ENCODE assay signal across 17 cellular contexts in the genomic region with DNA sequence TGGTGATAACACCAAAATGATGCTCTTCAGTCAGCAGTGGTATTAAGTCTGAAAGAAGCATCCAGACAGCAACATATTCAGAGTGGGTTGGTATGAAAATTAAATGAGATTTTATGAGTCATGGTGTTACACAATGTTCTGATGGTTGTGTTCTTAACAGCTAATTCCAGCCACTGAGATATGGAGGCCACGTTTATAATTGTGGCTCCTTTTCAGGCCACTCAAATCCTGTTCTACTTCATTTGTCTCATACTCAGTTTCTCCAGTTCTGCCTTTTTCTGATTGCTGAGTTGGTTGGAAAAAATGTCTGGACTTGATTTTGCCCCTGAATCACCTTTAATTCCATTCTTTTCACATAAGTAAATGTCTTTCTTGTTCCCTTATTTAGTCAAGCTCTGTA.
A peak's percentile ranks its signal among the peaks of the same experiment; 100 is the strongest.
DNase-seq lines count a peak whose midpoint lies in the region; ATAC-seq lines count a peak whose summit lies in the region.
"Had no signal": no experiment of that assay in that cellular context is flagged by ENCODE, and none has a peak within 500 bp of the region (broad histone marks: within the 10 kb centered on the region; RNA-seq: fewer than 3 reads in every experiment).

No MANE protein-coding gene starts in this region.

- no peak overlapping the region for H2BK5ac ChIP-seq in trophoblast cell (ENCODE audit: low read depth, low read length, poor library complexity)

- no peak overlapping the region for H3K4ac ChIP-seq in trophoblast cell (ENCODE audit: low read depth, low read length)

- no peak overlapping the region for H2AFZ ChIP-seq in trophoblast cell (ENCODE audit: insufficient read depth, low read length, poor library complexity)

- H4K12ac ChIP-seq in trophoblast cell (ENCODE audit: low read depth, low read length), result no peak overlapping the region

- DNase-seq in Ammon's horn (ENCODE audit: low spot score), result peak; percentile 42
- peak; percentile 48 for DNase-seq in RPMI7951 (ENCODE audit: low read depth)
- peak; percentile 52 for DNase-seq in fibroblast of gingiva (ENCODE audit: low read depth)
- DNase-seq in trophoblast cell, result peak; percentile 77 to 95
- no peak for DNase-seq in stimulated activated CD4-positive, alpha-beta T cell treated with anti-CD3 and anti-CD28 coated beads, Interleukin-4, amount 100 ng/mL, for 1 hour
- no peak for DNase-seq in DMS153 (lab: John Stamatoyannopoulos, UW)
- no peak for DNase-seq in C1 segment of cervical spinal cord (lab: John Stamatoyannopoulos, UW)
- DNase-seq: activated naive CD8-positive, alpha-beta T cell treated with anti-CD3 and anti-CD28 coated beads for 36 hours; effector CD4-positive, alpha-beta T cell; NCI-H1417 treated with DMSO at 0.1 percent for 48 hours; NCI-H526; occipital lobe; SHP77 treated with DMSO at 0.1 percent for 48 hours had no signal

- no peak overlapping the region for H2BK120ac ChIP-seq in trophoblast cell (ENCODE audit: insufficient read depth, low read length, poor library complexity)

- H3K4me1 ChIP-seq in trophoblast cell (ENCODE audit: control insufficient read depth in 1 of 2, insufficient read depth in 2 of 2, low read length in 2 of 2), result peaks cover 0 to 2% of the 10 kb centered on the region in 2 experiments
- H3K4me1 ChIP-seq: HAP-1 had no signal

- H3K4me2 ChIP-seq in trophoblast cell (ENCODE audit: low read length), result no peak overlapping the region

- H3K79me1 ChIP-seq in trophoblast cell (ENCODE audit: low read length), result no peaks in the 10 kb centered on the region

- H3K4me3 ChIP-seq in trophoblast cell (ENCODE audit: low read depth, low read length), result no peak overlapping the region
- H3K4me3 ChIP-seq: HAP-1 had no signal

- H2BK12ac ChIP-seq in trophoblast cell (ENCODE audit: low read length), result no peak overlapping the region

- no peak overlapping the region for H3K9ac ChIP-seq in trophoblast cell (ENCODE audit: low read length)

- H3K27me3 ChIP-seq in trophoblast cell (ENCODE audit: insufficient read depth, low read length), result no peaks in the 10 kb centered on the region

- H4K8ac ChIP-seq in trophoblast cell (ENCODE audit: low read depth, low read length), result no peak overlapping the region

- no peak overlapping the region for H3K27ac ChIP-seq in trophoblast cell (ENCODE audit: low read depth, low read length)
- H3K27ac ChIP-seq: C4-2B had no signal

- H3K23ac ChIP-seq in trophoblast cell (ENCODE audit: low read length), result no peak overlapping the region

- no peaks in the 10 kb centered on the region for H3K79me2 ChIP-seq in trophoblast cell (ENCODE audit: control insufficient read depth, insufficient read depth, low read length, poor library complexity)

- no peak overlapping the region for H3K14ac ChIP-seq in trophoblast cell (ENCODE audit: low read length)

- H3K9me3 ChIP-seq in trophoblast cell (ENCODE audit: insufficient read depth, low read depth, low read length), result no peaks in the 10 kb centered on the region
- H3K9me3 ChIP-seq: HAP-1 had no signal

- no CpG with 5 or more reads among the region's 1 CpG for WGBS in trophoblast cell (ENCODE audit: extremely low coverage, insufficient coverage, insufficient read length)

- no peak for ATAC-seq in HG02973 (IDR thresholded peaks at IDR 0.05; ENCODE audit: unreplicated experiment)
- ATAC-seq: WTC11 had no signal

- H2AK5ac ChIP-seq in trophoblast cell (ENCODE audit: low read length), result no peak overlapping the region

- no peaks in the 10 kb centered on the region for H3K36me3 ChIP-seq in trophoblast cell (ENCODE audit: control insufficient read depth in 1 of 2, insufficient read depth in 2 of 2, low read length in 2 of 2)
- H3K36me3 ChIP-seq: HAP-1 had no signal

- H4K91ac ChIP-seq in trophoblast cell (ENCODE audit: low read depth, low read length), result no peak overlapping the region

- H3K18ac ChIP-seq in trophoblast cell (ENCODE audit: low read length), result no peak overlapping the region

Comparison
In these comparisons a context has a peak if more than half of its experiments do, and no peak if none do; other contexts are left out.
1. DNase-seq: peak in Ammon's horn (single experiment), RPMI7951 (single experiment), fibroblast of gingiva (single experiment) and trophoblast cell (2 of 2); none in stimulated activated CD4-positive, alpha-beta T cell treated with anti-CD3 and anti-CD28 coated beads, Interleukin-4, amount 100 ng/mL, for 1 hour (single experiment), DMS153 (single experiment) and C1 segment of cervical spinal cord (0 of 14).